In the genomic region with DNA sequence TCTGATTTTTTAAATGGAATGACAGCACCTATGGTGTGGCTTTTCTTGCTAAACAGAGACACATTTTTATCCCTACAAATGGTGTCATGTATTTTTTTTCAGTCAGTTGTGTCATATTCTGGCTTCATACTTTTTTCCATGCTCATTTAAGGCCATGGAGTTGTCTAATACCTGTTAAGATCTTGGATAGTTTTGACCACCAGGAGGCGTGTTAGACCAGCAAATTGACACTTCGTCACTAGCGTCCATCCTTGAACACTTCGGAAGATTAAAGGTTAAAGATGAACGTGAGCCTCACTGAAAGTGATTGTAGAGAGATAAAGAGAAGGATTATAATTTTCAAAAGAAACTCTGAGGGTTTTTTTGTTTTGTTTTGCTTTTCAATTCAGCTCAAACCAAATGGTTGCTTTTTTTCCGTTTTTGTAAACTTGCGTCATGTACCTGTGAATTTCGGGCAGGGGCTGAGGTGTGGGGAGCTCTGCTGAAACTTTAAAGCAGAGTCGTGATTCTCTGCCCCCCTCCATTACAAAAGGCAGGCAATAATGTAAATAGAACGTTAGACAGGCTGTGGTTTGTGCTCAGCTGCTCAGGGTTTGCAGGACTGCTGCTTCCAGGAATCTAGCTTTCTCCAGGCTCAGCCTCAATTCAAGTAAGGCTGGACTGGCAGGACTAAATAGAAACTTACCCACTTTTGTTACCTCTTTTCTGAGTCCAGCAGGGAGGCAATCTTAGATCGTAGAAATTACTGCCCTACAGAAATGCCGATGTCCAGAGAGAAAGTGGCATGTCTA, we compare ENCODE assay signal across 8 cellular contexts.
DNase-seq lines count a peak whose midpoint lies in the region; ATAC-seq and TF ChIP-seq lines count a peak whose summit lies in the region.

No MANE protein-coding gene starts in this region.

- no peak overlapping the region for H3K4me3 ChIP-seq in SU-DHL-6 (ENCODE audit: insufficient read depth, low read length, poor library complexity, severe bottlenecking)
- H3K4me3 ChIP-seq in fibroblast of mammary gland (ENCODE audit: control insufficient read depth, low read depth, low read length) = no peak overlapping the region
- H3K4me3 ChIP-seq in neuronal stem cell (ENCODE audit: low read length in 2 of 2) = no peak overlapping the region

- no peak overlapping the region for H2BK120ac ChIP-seq in neuronal stem cell (ENCODE audit: low read depth, low read length)

- H3K27me3 ChIP-seq in SU-DHL-6 (ENCODE audit: low read length) (no peaks in the 10 kb centered on the region), neuronal stem cell (ENCODE audit: control insufficient read depth in 3 of 3, insufficient read depth in 3 of 3, low read depth in 1 of 3, low read length in 3 of 3) (peaks cover 0 to 2% (median 0%) of the 10 kb centered on the region in 3 experiments)

- no peak overlapping the region for H2BK12ac ChIP-seq in neuronal stem cell (ENCODE audit: low read length)

- H3K79me1 ChIP-seq in neuronal stem cell (ENCODE audit: low read depth, low read length) = no peaks in the 10 kb centered on the region

- no peak overlapping the region for H4K91ac ChIP-seq in neuronal stem cell (ENCODE audit: low read depth, low read length, poor library complexity)

- TF ChIP-seq CTCF in SU-DHL-6 (IDR thresholded peaks at IDR 0.05; ENCODE audit: insufficient read depth, low read length, poor library complexity, severe bottlenecking) (peak; percentile 67), fibroblast of mammary gland (conservative IDR thresholded peaks at IDR 0.05; ENCODE audit: control insufficient read depth, insufficient read depth, low read depth, low read length) (peak; percentile 75)

- ATAC-seq in GM21528 (IDR thresholded peaks at IDR 0.05; ENCODE audit: low FRiP score, unreplicated experiment) = peak; percentile 58
- ATAC-seq in GM19467 (IDR thresholded peaks at IDR 0.05; ENCODE audit: unreplicated experiment) = no peak
- no peak for ATAC-seq in GM19324 (IDR thresholded peaks at IDR 0.05; ENCODE audit: low FRiP score, unreplicated experiment)

- H3K27ac ChIP-seq in SU-DHL-6 (ENCODE audit: low read depth, low read length) = no peak overlapping the region
- no peak overlapping the region for H3K27ac ChIP-seq in neuronal stem cell (replicated peaks; ENCODE audit: low read length)

- no peak overlapping the region for H3K9ac ChIP-seq in SU-DHL-6 (ENCODE audit: low read length)
- no peak overlapping the region for H3K9ac ChIP-seq in neuronal stem cell (ENCODE audit: low read depth, low read length, poor library complexity)

- no CpG with 5 or more reads among the region's 12 CpGs for WGBS in neuronal stem cell (ENCODE audit: extremely low coverage in 2 of 2, insufficient read length in 2 of 2, insufficient replicate concordance in 1 of 2), 2 donors

- H3K9me2 ChIP-seq in SU-DHL-6 (replicated peaks; ENCODE audit: insufficient read depth, low read length) = no peaks in the 10 kb centered on the region

- H3K4ac ChIP-seq in neuronal stem cell (ENCODE audit: low read length) = no peak overlapping the region

- no peaks in the 10 kb centered on the region for H3K79me2 ChIP-seq in SU-DHL-6 (ENCODE audit: insufficient read depth, low read length)

- DNase-seq in Caki2 (ENCODE audit: low read depth) (peak; percentile 47), NCI-H2029 (lab: John Stamatoyannopoulos, UW) (peak; percentile 71), fibroblast of mammary gland (ENCODE audit: low read depth) (peak; percentile 78), neuronal stem cell (ENCODE audit: low spot score) (peak; percentile 71)

- no peak overlapping the region for H2BK5ac ChIP-seq in neuronal stem cell (ENCODE audit: low read length)

- no peak overlapping the region for H2AFZ ChIP-seq in SU-DHL-6 (ENCODE audit: low read depth, low read length, severe bottlenecking)
- H2AFZ ChIP-seq in neuronal stem cell (ENCODE audit: low read length) = no peak overlapping the region

- H3K36me3 ChIP-seq in SU-DHL-6 (ENCODE audit: low read length) (no peaks in the 10 kb centered on the region), neuronal stem cell (replicated peaks in 1 of 2; ENCODE audit: control insufficient read depth in 2 of 2, insufficient read depth in 2 of 2, low read length in 2 of 2) (no peaks in the 10 kb centered on the region)

- no peaks in the 10 kb centered on the region for H3K4me1 ChIP-seq in neuronal stem cell (ENCODE audit: control insufficient read depth in 2 of 2, insufficient read depth in 1 of 2, low read depth in 1 of 2, low read length in 2 of 2)

- H2BK15ac ChIP-seq in neuronal stem cell (ENCODE audit: low read length) = no peak overlapping the region

- H3K23ac ChIP-seq in neuronal stem cell (ENCODE audit: low read depth, low read length, poor library complexity) = no peak overlapping the region

- H3K4me2 ChIP-seq in SU-DHL-6 (ENCODE audit: low read depth, low read length, poor library complexity, severe bottlenecking) (no peak overlapping the region), neuronal stem cell (ENCODE audit: insufficient read depth, low read length, poor library complexity, severe bottlenecking) (no peak overlapping the region)

- no peak overlapping the region for H3K18ac ChIP-seq in neuronal stem cell (ENCODE audit: low read length)

- H3F3A ChIP-seq in SU-DHL-6 (ENCODE audit: insufficient read depth) = no peaks in the 10 kb centered on the region

- H4K8ac ChIP-seq in neuronal stem cell (ENCODE audit: low read depth, low read length) = no peak overlapping the region

- in situ Hi-C loops in Caki2 (cut with HindIII; ENCODE audit: low pct_unique_long_range_greater_than_20kb, low sequenced_read_pairs) = loop anchor here (25.0 kb wide), 1 partner anchor 248 kb away; a partner anchor contains a TSS

- H3K9me3 ChIP-seq in SU-DHL-6 (ENCODE audit: insufficient read depth, low read length) = no peaks in the 10 kb centered on the region
- H3K9me3 ChIP-seq in neuronal stem cell (replicated peaks in 1 of 2; ENCODE audit: control insufficient read depth in 2 of 2, insufficient read depth in 1 of 2, low read depth in 1 of 2, low read length in 2 of 2) = no peaks in the 10 kb centered on the region

- no peak overlapping the region for H2AK5ac ChIP-seq in neuronal stem cell (ENCODE audit: low read depth, low read length)

- no peak overlapping the region for H3K14ac ChIP-seq in neuronal stem cell (ENCODE audit: low read length)

- no peaks in the 10 kb centered on the region for H4K20me1 ChIP-seq in SU-DHL-6 (ENCODE audit: low read depth, low read length)
